38 cellular contexts compared by ENCODE assay signal in genomic region chr6:163818719-163819118, GRCh38.
"Had no signal": no experiment of that assay in that cellular context is flagged by ENCODE, and none has a peak within 500 bp of the region (broad histone marks: within the 10 kb centered on the region; RNA-seq: fewer than 3 reads in every experiment).

No MANE protein-coding gene starts in this region.

- H3K4me3 ChIP-seq: adrenal gland, ascending aorta, body of pancreas, breast epithelium, cardiac muscle cell had no signal

- H3K4me1 Mint-ChIP-seq: activated naive CD4-positive, alpha-beta T cell treated with anti-CD3 and anti-CD28 coated beads, Interleukin-2, amount 10 ng/mL, durations not matched to agents 7 days and 5 days; activated naive CD4-positive, alpha-beta T cell treated with anti-CD3 and anti-CD28 coated beads, Interleukin-2, amount 50 U/mL, for 24 hours; activated naive CD8-positive, alpha-beta T cell treated with anti-CD3 and anti-CD28 coated beads for 36 hours; activated naive CD8-positive, alpha-beta T cell treated with anti-CD3 and anti-CD28 coated beads, Interleukin-2, amount 10 ng/mL, durations not matched to agents 7 days and 5 days; activated T-helper 17 cell treated with anti-CD3 and anti-CD28 coated beads, Interleukin-2, amount 50 U/mL, for 72 hours; central memory CD8-positive, alpha-beta T cell had no signal

- H3K36me3 ChIP-seq: adrenal gland, ascending aorta, brain microvascular endothelial cell, breast epithelium, cardiac muscle cell had no signal

- DNase-seq: activated effector memory CD4-positive, alpha-beta T cell treated with anti-CD3 and anti-CD28 coated beads, Interleukin-2, amount 50 U/mL, for 16 hours; activated effector memory CD4-positive, alpha-beta T cell treated with Interleukin-2 at 50 U/mL for 16 hours; activated gamma-delta T cell; activated naive CD4-positive, alpha-beta T cell; activated naive CD4-positive, alpha-beta T cell treated with anti-CD3 and anti-CD28 coated beads for 36 hours; activated naive CD4-positive, alpha-beta T cell treated with anti-CD3 and anti-CD28 coated beads, Interleukin-2, amount 10 ng/mL, durations not matched to agents 7 days and 5 days; activated naive CD4-positive, alpha-beta T cell treated with anti-CD3 and anti-CD28 coated beads, Interleukin-2, amount 50 U/mL, for 16 hours; activated naive CD4-positive, alpha-beta T cell treated with Interleukin-2 at 50 U/mL for 16 hours; activated naive CD8-positive, alpha-beta T cell treated with anti-CD3 and anti-CD28 coated beads for 36 hours; activated naive CD8-positive, alpha-beta T cell treated with anti-CD3 and anti-CD28 coated beads, Interleukin-2, amount 10 ng/mL, durations not matched to agents 7 days and 5 days; activated naive CD8-positive, alpha-beta T cell treated with anti-CD3 and anti-CD28 coated beads, Interleukin-2, amount 50 U/mL, for 24 hours; activated T-cell treated with anti-CD3 and anti-CD28 coated beads, Interleukin-2, amount 50 U/mL, for 24 hours; activated T-cell treated with anti-CD3 and anti-CD28 coated beads, Interleukin-2, amount 50 U/mL, for 4 hours; activated T-cell treated with anti-CD3 and anti-CD28 coated beads, Interleukin-2, amount 50 U/mL, for 48 hours; activated T-cell treated with anti-CD3 and anti-CD28 coated beads, Interleukin-2, amount 50 U/mL, for 72 hours; adrenal gland; amniotic stem cell; amygdala; anterior cingulate cortex; aorta; body of pancreas; brain microvascular endothelial cell; caudate nucleus; central memory CD4-positive, alpha-beta T cell; cerebellar nuclear complex had no signal

- H3K9me3 Mint-ChIP-seq: activated naive CD4-positive, alpha-beta T cell treated with anti-CD3 and anti-CD28 coated beads, Interleukin-2, amount 10 ng/mL, durations not matched to agents 7 days and 5 days; activated naive CD4-positive, alpha-beta T cell treated with anti-CD3 and anti-CD28 coated beads, Interleukin-2, amount 50 U/mL, for 24 hours; activated naive CD8-positive, alpha-beta T cell treated with anti-CD3 and anti-CD28 coated beads for 36 hours; activated naive CD8-positive, alpha-beta T cell treated with anti-CD3 and anti-CD28 coated beads, Interleukin-2, amount 10 ng/mL, durations not matched to agents 7 days and 5 days; activated naive CD8-positive, alpha-beta T cell treated with anti-CD3 and anti-CD28 coated beads, Interleukin-2, amount 50 U/mL, for 24 hours; activated T-cell treated with anti-CD3 and anti-CD28 coated beads, Interleukin-2, amount 50 U/mL, for 24 hours; activated T-cell treated with anti-CD3 and anti-CD28 coated beads, Interleukin-2, amount 50 U/mL, for 4 hours; activated T-helper 1 cell treated with anti-CD3 and anti-CD28 coated beads, Interleukin-12 subunit alpha, Interleukin-12 subunit beta, Interleukin-2, Interleukin-4 antibody, amounts not matched to agents 30 ng/mL and 10 ng/mL and 1 ng/mL, durations not matched to agents 14 hours and 24 hours and 36 hours; activated T-helper 2 cell treated with anti-CD3 and anti-CD28 coated beads, Interferon-gamma antibody, Interleukin-2, Interleukin-4, amounts not matched to agents 10 μg/mL and 5 μg/mL and 100 μg/mL, durations not matched to agents 14 hours and 24 hours and 36 hours; central memory CD8-positive, alpha-beta T cell had no signal

- H3K27me3 Mint-ChIP-seq: activated naive CD4-positive, alpha-beta T cell treated with anti-CD3 and anti-CD28 coated beads, Interleukin-2, amount 10 ng/mL, durations not matched to agents 7 days and 5 days; activated naive CD8-positive, alpha-beta T cell treated with anti-CD3 and anti-CD28 coated beads, Interleukin-2, amount 10 ng/mL, durations not matched to agents 7 days and 5 days had no signal

- ATAC-seq: activated naive CD4-positive, alpha-beta T cell treated with anti-CD3 and anti-CD28 coated beads, Interleukin-2, amount 50 U/mL, for 72 hours; activated naive CD8-positive, alpha-beta T cell treated with anti-CD3 and anti-CD28 coated beads, Interleukin-2, amount 50 U/mL, for 24 hours; activated T-cell treated with anti-CD3 and anti-CD28 coated beads, Interleukin-2, amount 50 U/mL, for 4 hours; activated T-cell treated with anti-CD3 and anti-CD28 coated beads, Interleukin-2, amount 50 U/mL, for 72 hours; activated T-helper 17 cell treated with anti-CD3 and anti-CD28 coated beads, Interleukin-2, amount 50 U/mL, for 72 hours; body of pancreas had no signal

- H3K27ac ChIP-seq: adrenal gland, ascending aorta, body of pancreas, brain microvascular endothelial cell, breast epithelium, cardiac muscle cell had no signal

- H3K4me3 Mint-ChIP-seq: activated naive CD4-positive, alpha-beta T cell treated with anti-CD3 and anti-CD28 coated beads for 36 hours; activated naive CD4-positive, alpha-beta T cell treated with anti-CD3 and anti-CD28 coated beads, Interleukin-2, amount 10 ng/mL, durations not matched to agents 7 days and 5 days; activated naive CD4-positive, alpha-beta T cell treated with anti-CD3 and anti-CD28 coated beads, Interleukin-2, amount 50 U/mL, for 24 hours; activated naive CD8-positive, alpha-beta T cell; activated naive CD8-positive, alpha-beta T cell treated with anti-CD3 and anti-CD28 coated beads for 36 hours; activated naive CD8-positive, alpha-beta T cell treated with anti-CD3 and anti-CD28 coated beads, Interleukin-2, amount 10 ng/mL, durations not matched to agents 7 days and 5 days; activated naive CD8-positive, alpha-beta T cell treated with anti-CD3 and anti-CD28 coated beads, Interleukin-2, amount 50 U/mL, for 24 hours; activated T-cell treated with anti-CD3 and anti-CD28 coated beads, Interleukin-2, amount 50 U/mL, for 24 hours; activated T-cell treated with anti-CD3 and anti-CD28 coated beads, Interleukin-2, amount 50 U/mL, for 4 hours; activated T-cell treated with anti-CD3 and anti-CD28 coated beads, Interleukin-2, amount 50 U/mL, for 72 hours; activated T-helper 1 cell treated with anti-CD3 and anti-CD28 coated beads, Interleukin-12 subunit alpha, Interleukin-12 subunit beta, Interleukin-2, Interleukin-4 antibody, amounts not matched to agents 30 ng/mL and 10 ng/mL and 1 ng/mL, durations not matched to agents 14 hours and 24 hours and 36 hours; activated T-helper 17 cell treated with anti-CD3 and anti-CD28 coated beads, Interleukin-2, amount 50 U/mL, for 72 hours; brain; central memory CD8-positive, alpha-beta T cell had no signal

- FAIRE-seq: astrocyte, bronchial epithelial cell had no signal

- H3K27ac Mint-ChIP-seq: activated naive CD4-positive, alpha-beta T cell treated with anti-CD3 and anti-CD28 coated beads for 36 hours; activated naive CD4-positive, alpha-beta T cell treated with anti-CD3 and anti-CD28 coated beads, Interleukin-2, amount 10 ng/mL, durations not matched to agents 7 days and 5 days; activated naive CD4-positive, alpha-beta T cell treated with anti-CD3 and anti-CD28 coated beads, Interleukin-2, amount 50 U/mL, for 24 hours; activated naive CD4-positive, alpha-beta T cell treated with anti-CD3 and anti-CD28 coated beads, Interleukin-2, amount 50 U/mL, for 72 hours; activated naive CD8-positive, alpha-beta T cell; activated naive CD8-positive, alpha-beta T cell treated with anti-CD3 and anti-CD28 coated beads for 36 hours; activated naive CD8-positive, alpha-beta T cell treated with anti-CD3 and anti-CD28 coated beads, Interleukin-2, amount 10 ng/mL, durations not matched to agents 7 days and 5 days; activated naive CD8-positive, alpha-beta T cell treated with anti-CD3 and anti-CD28 coated beads, Interleukin-2, amount 50 U/mL, for 24 hours; activated T-cell treated with anti-CD3 and anti-CD28 coated beads, Interleukin-2, amount 50 U/mL, for 24 hours; activated T-cell treated with anti-CD3 and anti-CD28 coated beads, Interleukin-2, amount 50 U/mL, for 72 hours; activated T-helper 1 cell treated with anti-CD3 and anti-CD28 coated beads, Interleukin-12 subunit alpha, Interleukin-12 subunit beta, Interleukin-2, Interleukin-4 antibody, amounts not matched to agents 30 ng/mL and 10 ng/mL and 1 ng/mL, durations not matched to agents 14 hours and 24 hours and 36 hours; activated T-helper 17 cell treated with anti-CD3 and anti-CD28 coated beads, Interleukin-2, amount 50 U/mL, for 72 hours; activated T-helper 2 cell treated with anti-CD3 and anti-CD28 coated beads, Interferon-gamma antibody, Interleukin-2, Interleukin-4, amounts not matched to agents 10 μg/mL and 5 μg/mL and 100 μg/mL, durations not matched to agents 14 hours and 24 hours and 36 hours had no signal

- H3K36me3 Mint-ChIP-seq: activated naive CD4-positive, alpha-beta T cell treated with anti-CD3 and anti-CD28 coated beads, Interleukin-2, amount 10 ng/mL, durations not matched to agents 7 days and 5 days; activated naive CD4-positive, alpha-beta T cell treated with anti-CD3 and anti-CD28 coated beads, Interleukin-2, amount 50 U/mL, for 24 hours; activated naive CD4-positive, alpha-beta T cell treated with anti-CD3 and anti-CD28 coated beads, Interleukin-2, amount 50 U/mL, for 72 hours; activated naive CD8-positive, alpha-beta T cell; activated naive CD8-positive, alpha-beta T cell treated with anti-CD3 and anti-CD28 coated beads for 36 hours; activated naive CD8-positive, alpha-beta T cell treated with anti-CD3 and anti-CD28 coated beads, Interleukin-2, amount 10 ng/mL, durations not matched to agents 7 days and 5 days had no signal

- H3K9me3 ChIP-seq: adrenal gland, ascending aorta, body of pancreas, breast epithelium had no signal

- H3K4me1 ChIP-seq: adrenal gland, ascending aorta, body of pancreas, breast epithelium had no signal

- H3K27me3 ChIP-seq: adrenal gland, ascending aorta, body of pancreas, brain microvascular endothelial cell, breast epithelium, cardiac muscle cell had no signal
